In the genomic region with DNA sequence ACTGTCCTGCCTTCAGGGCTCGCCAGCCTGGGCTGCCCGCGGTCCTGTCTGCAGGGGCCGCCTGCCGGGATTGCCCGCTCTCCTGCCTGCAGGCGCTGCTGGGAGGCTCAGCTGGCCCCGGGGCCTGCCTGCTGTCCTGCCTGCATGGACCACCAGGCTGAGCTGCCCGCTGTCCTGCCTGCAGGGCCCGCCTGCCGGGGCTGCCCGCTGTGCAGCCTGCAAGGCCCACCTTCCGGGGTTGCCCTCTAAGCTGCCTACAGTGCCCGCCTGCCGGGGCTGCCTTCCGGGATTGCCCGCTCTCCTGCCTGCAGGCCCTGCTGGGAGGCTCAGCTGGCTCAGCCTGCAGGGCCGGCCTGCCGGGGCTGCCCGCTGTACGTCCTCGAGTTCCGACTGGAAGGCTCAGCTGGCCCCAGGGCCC, we compare ENCODE assay signal across 9 cellular contexts.
A peak's percentile ranks its signal among the peaks of the same experiment; 100 is the strongest.
DNase-seq lines count a peak whose midpoint lies in the region; ATAC-seq and TF ChIP-seq lines count a peak whose summit lies in the region.
"Had no signal": no experiment of that assay in that cellular context is flagged by ENCODE, and none has a peak within 500 bp of the region (broad histone marks: within the 10 kb centered on the region; RNA-seq: fewer than 3 reads in every experiment).

No MANE protein-coding gene starts in this region.

- peak; percentile 52 for DNase-seq in NK-92 treated with Interleukin-12 subunit alpha and Interleukin-12 subunit beta, amount 100 ng/mL, for 24 hours (lab: John Stamatoyannopoulos, UW)
- DNase-seq in NK-92 (lab: John Stamatoyannopoulos, UW; ENCODE audit: unreplicated experiment) = no peak
- peak; percentile 13 to 32 for DNase-seq in activated CD4-positive, alpha-beta T cell treated with anti-CD3 and anti-CD28 coated beads, Interleukin-2, amount 50 U/mL, for 4 hours
- peak; percentile 5 to 15 for DNase-seq in stimulated activated CD8-positive, alpha-beta memory T cell treated with anti-CD3 and anti-CD28 coated beads, Interleukin-15, amount 100 ng/mL, for 4 hours (ENCODE audit: low read depth in 2 of 2)
- no peak for DNase-seq in cerebellar cortex (ENCODE audit: low spot score)
- DNase-seq in A172 (ENCODE audit: low spot score) = no peak

- TF ChIP-seq EP300 in gastroesophageal sphincter (IDR thresholded peaks at IDR 0.05) = no peak

- no peak for TF ChIP-seq CTCF in gastroesophageal sphincter (IDR thresholded peaks at IDR 0.05)

- H3K4me1 ChIP-seq in gastroesophageal sphincter = no peaks in the 10 kb centered on the region

- H3K4me3 ChIP-seq in gastroesophageal sphincter = peak overlapping the region; percentile 24 to 54

- peak overlapping the region in 1 of 4 donors; percentile 68 for H3K27ac ChIP-seq in gastroesophageal sphincter
- H3K27ac ChIP-seq: neutrophil had no signal

- no CpG with 5 or more reads among the region's 23 CpGs for WGBS in gastroesophageal sphincter (ENCODE audit: low coverage in 1 of 2), 2 donors

- no peak for ATAC-seq in gastroesophageal sphincter
- ATAC-seq in HG03460 (IDR thresholded peaks at IDR 0.05; ENCODE audit: unreplicated experiment) = no peak

- H3K9me3 ChIP-seq in gastroesophageal sphincter = peaks cover 0 to 88% (median 0%) of the 10 kb centered on the region in 3 donors

- TF ChIP-seq POLR2A in gastroesophageal sphincter (IDR thresholded peaks at IDR 0.05) = no peak

- H3K36me3 ChIP-seq in gastroesophageal sphincter = no peaks in the 10 kb centered on the region
- H3K36me3 ChIP-seq: neutrophil had no signal

- H3K27me3 ChIP-seq in gastroesophageal sphincter = no peaks in the 10 kb centered on the region

Comparison
In these comparisons a context has a peak if more than half of its experiments do, and no peak if none do; other contexts are left out.
1. DNase-seq: peak in NK-92 treated with Interleukin-12 subunit alpha and Interleukin-12 subunit beta, amount 100 ng/mL, for 24 hours (single experiment), activated CD4-positive, alpha-beta T cell treated with anti-CD3 and anti-CD28 coated beads, Interleukin-2, amount 50 U/mL, for 4 hours (2 of 2) and stimulated activated CD8-positive, alpha-beta memory T cell treated with anti-CD3 and anti-CD28 coated beads, Interleukin-15, amount 100 ng/mL, for 4 hours (2 of 2); none in NK-92 (single experiment), cerebellar cortex (single experiment) and A172 (single experiment).